In genomic region chr3:27714692-27715453, GRCh38 we compare ENCODE assay signal across 9 cellular contexts. TPM values are rescaled to one million over a fixed set of nuclear protein-coding genes. Genes with fewer than 3 reads are reported as not detected.
A peak's percentile ranks its signal among the peaks of the same experiment; 100 is the strongest.
DNase-seq lines count a peak whose midpoint lies in the region; ATAC-seq lines count a peak whose summit lies in the region.
"Had no signal": no experiment of that assay in that cellular context is flagged by ENCODE, and none has a peak within 500 bp of the region (broad histone marks: within the 10 kb centered on the region; RNA-seq: fewer than 3 reads in every experiment).

No MANE protein-coding gene starts in this region.

- peak overlapping the region; percentile 98 for H3K27ac Mint-ChIP-seq in central memory CD8-positive, alpha-beta T cell (ENCODE audit: low read depth)
- H3K27ac Mint-ChIP-seq in naive B cell: peak overlapping the region in 3 of 6 donors; percentile 33 to 71 (median 45)

- peaks cover 72% of the 10 kb centered on the region for H3K4me1 Mint-ChIP-seq in central memory CD8-positive, alpha-beta T cell
- peaks cover 20 to 34% (median 32%) of the 10 kb centered on the region in 3 donors for H3K4me1 Mint-ChIP-seq in naive B cell

- H4K20me1 ChIP-seq in BLaER1: peaks cover 19% of the 10 kb centered on the region; the same call in 1 of the 2 replicates

- H3K27ac ChIP-seq in BLaER1: no peak overlapping the region

- H3K4me2 ChIP-seq in BLaER1: peak overlapping the region; percentile 87

- H3K4me1 ChIP-seq in BLaER1: peaks cover 30% of the 10 kb centered on the region

- H3K9me3 Mint-ChIP-seq in central memory CD8-positive, alpha-beta T cell: no peaks in the 10 kb centered on the region
- peaks cover 0 to 4% (median 0%) of the 10 kb centered on the region in 7 donors for H3K9me3 Mint-ChIP-seq in naive B cell

- H3K9ac ChIP-seq in BLaER1: no peak overlapping the region

- H3K36me3 Mint-ChIP-seq in central memory CD8-positive, alpha-beta T cell (ENCODE audit: insufficient read depth): peaks cover 73% of the 10 kb centered on the region
- H3K36me3 Mint-ChIP-seq in naive B cell: peaks cover 0 to 5% of the 10 kb centered on the region in 2 donors

- H3K36me3 ChIP-seq in BLaER1: no peaks in the 10 kb centered on the region

- H3K27me3 ChIP-seq in BLaER1: peaks cover 76% of the 10 kb centered on the region

- H3K4me3 Mint-ChIP-seq in central memory CD8-positive, alpha-beta T cell: peak overlapping the region; percentile 98
- peak overlapping the region; percentile 48 to 99 (median 94) for H3K4me3 Mint-ChIP-seq in naive B cell

- peaks cover 28% of the 10 kb centered on the region for H3K9me3 ChIP-seq in BLaER1

- H3K27me3 Mint-ChIP-seq in central memory CD8-positive, alpha-beta T cell: no peaks in the 10 kb centered on the region
- peaks cover 71 to 96% (median 94%) of the 10 kb centered on the region in 3 donors for H3K27me3 Mint-ChIP-seq in naive B cell

- ATAC-seq in central memory CD8-positive, alpha-beta T cell (replicated peaks; ENCODE audit: extremely low read depth, poor library complexity, severe bottlenecking): no peak
- no peak for ATAC-seq in naive B cell (ENCODE audit: low read depth in 2 of 2)
- no peak for ATAC-seq in HG03139 (IDR thresholded peaks at IDR 0.05; ENCODE audit: unreplicated experiment)

- H3K4me3 ChIP-seq in BLaER1: peak overlapping the region; percentile 49

- peak; percentile 36 for DNase-seq in HCEC 1CT
- DNase-seq in central memory CD8-positive, alpha-beta T cell (ENCODE audit: low spot score in 2 of 2): no peak
- DNase-seq in naive B cell: no peak
- no peak for DNase-seq in NCI-H2107 treated with DMSO at 0.1 percent for 48 hours (lab: John Stamatoyannopoulos, UW; ENCODE audit: unreplicated experiment)
- no peak for DNase-seq in NCI-H1092 treated with DMSO at 0.1 percent for 48 hours (lab: John Stamatoyannopoulos, UW)
- DNase-seq in activated effector memory CD4-positive, alpha-beta T cell treated with anti-CD3 and anti-CD28 coated beads, Interleukin-2, amount 50 U/mL, for 16 hours: no peak
- DNase-seq: NCI-H1694 treated with DMSO at 0.1 percent for 48 hours had no signal

RNA-seq across cellular contexts. Expression of gene EOMES, which starts 7.2 kb away (rescaled TPM):
- polyA plus RNA-seq in naive B cell (ENCODE audit: low read depth in 6 of 6): under 1 TPM in 3 of 6 donors, not detected in 3; 0.27 to 0.40 (median 0.28) TPM
